Comparison of ENCODE assay signal across 8 cellular contexts in genomic region chr17:58084317-58084981, GRCh38. TPM values are rescaled to one million over a fixed set of nuclear protein-coding genes. Genes with fewer than 3 reads are reported as not detected.
A peak's percentile ranks its signal among the peaks of the same experiment; 100 is the strongest.
DNase-seq lines count a peak whose midpoint lies in the region; ATAC-seq and TF ChIP-seq lines count a peak whose summit lies in the region.

No MANE protein-coding gene starts in this region.

- no peaks in the 10 kb centered on the region for H3K9me3 ChIP-seq in right lobe of liver

- intact Hi-C loops in right lobe of liver (cut with DNase I) = no loop called here

- TF ChIP-seq POLR2A in right lobe of liver (IDR thresholded peaks at IDR 0.05) = no peak

- TF ChIP-seq CTCF in GM12874 (IDR thresholded peaks at IDR 0.05; ENCODE audit: insufficient read depth, low read depth, low read length) (peak; percentile 47), VCaP (conservative IDR thresholded peaks at IDR 0.05) (peak; percentile 65), choroid plexus epithelial cell (conservative IDR thresholded peaks at IDR 0.05; ENCODE audit: low read depth, low read length) (peak; percentile 31), right lobe of liver (IDR thresholded peaks at IDR 0.05) (peak in 3 of 4 donors; percentile 6 to 22 (median 8))

- 0% methylated on average over 3 of the region's 7 CpGs for WGBS in right lobe of liver (ENCODE audit: insufficient coverage, low coverage, low lambda C conversion rate, missing lambda C conversion rate)

- DNase-seq in M059J (ENCODE audit: low read depth) (peak; percentile 54), choroid plexus epithelial cell (ENCODE audit: low read depth) (peak; percentile 23), right lobe of liver (peak in 2 of 3 donors; percentile 78 to 81), GF-D8 (lab: John Stamatoyannopoulos, UW) (no peak)
- DNase-seq in stimulated activated CD8-positive, alpha-beta memory T cell treated with anti-CD3 and anti-CD28 coated beads, Interleukin-4, amount 100 ng/mL, for 48 hours = peak; percentile 50

- H3K27me3 ChIP-seq in right lobe of liver = no peaks in the 10 kb centered on the region

- ATAC-seq in right lobe of liver (peak; percentile 37 to 57 (median 46)), GM19035 (IDR thresholded peaks at IDR 0.05; ENCODE audit: unreplicated experiment) (no peak)

- peaks cover 0 to 15% (median 5%) of the 10 kb centered on the region in 4 donors for H3K36me3 ChIP-seq in right lobe of liver

- peak overlapping the region; percentile 91 for H3K27ac ChIP-seq in VCaP
- H3K27ac ChIP-seq in right lobe of liver = peak overlapping the region; percentile 84 to 93 (median 86)

- H3K4me1 ChIP-seq in right lobe of liver = peaks cover 0 to 16% (median 6%) of the 10 kb centered on the region in 4 donors

- H3K4me3 ChIP-seq in choroid plexus epithelial cell (ENCODE audit: low read depth, low read length) (peak overlapping the region; percentile 87), right lobe of liver (peak overlapping the region; percentile 94 to 98 (median 96))

RNA-seq across cellular contexts. Expression of gene DYNLL2, which starts 1.2 kb away (rescaled TPM):
- total RNA-seq in M059J (2014; rRNA removed; shearing (Covaris generic)) = 12.9 and 13.2 TPM in 2 replicates
- 10 to 100 TPM; 13.3 to 28.7 (median 17.7) TPM for total RNA-seq in right lobe of liver

Comparison
In these comparisons a context has a peak if more than half of its experiments do, and no peak if none do; other contexts are left out.
1. CTCF ChIP-seq: peak in every context shown above with its lines; median percentile 65 in VCaP; 47 in GM12874; 31 in choroid plexus epithelial cell; 8 in right lobe of liver.